9 cellular contexts compared by ENCODE assay signal in the genomic region with DNA sequence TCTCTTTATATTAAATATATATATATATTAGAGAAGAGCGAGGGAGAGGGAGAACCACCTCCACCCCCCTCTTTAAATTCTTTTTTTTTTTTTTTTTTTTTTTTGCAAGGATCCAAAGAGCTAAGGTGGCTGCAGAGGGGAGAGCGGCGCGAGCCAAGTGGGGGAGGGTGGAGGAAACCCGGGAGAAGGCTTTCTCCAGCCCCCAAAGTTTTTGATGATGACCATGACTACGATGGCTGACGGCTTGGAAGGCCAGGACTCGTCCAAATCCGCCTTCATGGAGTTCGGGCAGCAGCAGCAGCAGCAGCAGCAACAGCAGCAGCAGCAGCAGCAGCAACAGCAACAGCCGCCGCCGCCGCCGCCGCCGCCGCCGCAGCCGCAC. TPM values are rescaled to one million over a fixed set of nuclear protein-coding genes. Genes with fewer than 3 reads are reported as not detected.
DNase-seq lines count a peak whose midpoint lies in the region; ATAC-seq, FAIRE-seq and TF ChIP-seq lines count a peak whose summit lies in the region.
"Had no signal": no experiment of that assay in that cellular context is flagged by ENCODE, and none has a peak within 500 bp of the region (broad histone marks: within the 10 kb centered on the region; RNA-seq: fewer than 3 reads in every experiment).

No MANE protein-coding gene starts in this region.

- H3K36me3 ChIP-seq in neuronal stem cell (replicated peaks in 1 of 2; ENCODE audit: control insufficient read depth in 2 of 2, insufficient read depth in 2 of 2, low read length in 2 of 2) = no peaks in the 10 kb centered on the region

- H4K91ac ChIP-seq in neuronal stem cell (ENCODE audit: low read depth, low read length, poor library complexity) = no peak overlapping the region

- ATAC-seq in HG03439 (IDR thresholded peaks at IDR 0.05; ENCODE audit: unreplicated experiment) = peak; percentile 13

- H3K23ac ChIP-seq in neuronal stem cell (ENCODE audit: low read depth, low read length, poor library complexity) = no peak overlapping the region

- H2BK5ac ChIP-seq in neuronal stem cell (ENCODE audit: low read length) = no peak overlapping the region

- H3K4me3 ChIP-seq in dorsolateral prefrontal cortex (peak overlapping the region in 57 of 59 donors; percentile 15 to 65 (median 44)), neuronal stem cell (ENCODE audit: low read length in 2 of 2) (peak overlapping the region; percentile 44 to 70)

- H2AFZ ChIP-seq in neuronal stem cell (ENCODE audit: low read length) = peak overlapping the region; percentile 93

- no peak for TF ChIP-seq CTCF in dorsolateral prefrontal cortex (IDR thresholded peaks at IDR 0.05 in 54 of 56, conservative IDR thresholded peaks at IDR 0.05 in 2 of 56; ENCODE audit: low read depth in 1 of 56, partially characterized antibody in 56 of 56)
- no peak for TF ChIP-seq CTCF in GM13976 (IDR thresholded peaks at IDR 0.05; ENCODE audit: borderline replicate concordance, control extremely low read depth, extremely low read depth, insufficient read depth, missing control alignments)

- DNase-seq in COLO668 (lab: John Stamatoyannopoulos, UW; ENCODE audit: unreplicated experiment) (peak; percentile 57), dorsolateral prefrontal cortex (no peak), neuronal stem cell (ENCODE audit: low spot score) (no peak), NCI-H1694 (lab: John Stamatoyannopoulos, UW) (no peak), UCSD-AML1 (lab: John Stamatoyannopoulos, UW; ENCODE audit: unreplicated experiment) (no peak), GM13976 (ENCODE audit: low spot score) (no peak), urothelium cell line (ENCODE audit: low spot score) (no peak)

- no peaks in the 10 kb centered on the region for H3K79me1 ChIP-seq in neuronal stem cell (ENCODE audit: low read depth, low read length)

- no peak overlapping the region for H3K14ac ChIP-seq in neuronal stem cell (ENCODE audit: low read length)

- intact Hi-C loops in dorsolateral prefrontal cortex (cut with DNase I) = no loop called here

- H3K4me1 ChIP-seq in neuronal stem cell (ENCODE audit: control insufficient read depth in 2 of 2, insufficient read depth in 1 of 2, low read depth in 1 of 2, low read length in 2 of 2) = peaks cover 0 to 8% of the 10 kb centered on the region in 2 donors

- H3K4ac ChIP-seq in neuronal stem cell (ENCODE audit: low read length) = no peak overlapping the region

- H2BK120ac ChIP-seq in neuronal stem cell (ENCODE audit: low read depth, low read length) = no peak overlapping the region

- no peak overlapping the region for H2BK15ac ChIP-seq in neuronal stem cell (ENCODE audit: low read length)

- FAIRE-seq in urothelium cell line (lab: Jason Lieb, UNC) = no peak

- H2AK5ac ChIP-seq in neuronal stem cell (ENCODE audit: low read depth, low read length) = no peak overlapping the region

- H3K9me3 ChIP-seq in neuronal stem cell (replicated peaks in 1 of 2; ENCODE audit: control insufficient read depth in 2 of 2, insufficient read depth in 1 of 2, low read depth in 1 of 2, low read length in 2 of 2) = peaks cover 0 to 3% of the 10 kb centered on the region in 2 donors

- no CpG with 5 or more reads among the region's 20 CpGs for WGBS in neuronal stem cell (ENCODE audit: extremely low coverage in 2 of 2, insufficient read length in 2 of 2, insufficient replicate concordance in 1 of 2), 2 donors

- H3K27me3 ChIP-seq in dorsolateral prefrontal cortex (peaks cover 28 to 100% (median 98%) of the 10 kb centered on the region in 45 donors), neuronal stem cell (ENCODE audit: control insufficient read depth in 3 of 3, insufficient read depth in 3 of 3, low read depth in 1 of 3, low read length in 3 of 3) (peaks cover 41 to 92% (median 84%) of the 10 kb centered on the region in 3 experiments)

- in situ Hi-C loops in GM13976 (cut with MboI; ENCODE audit: low sequenced_read_pairs, unreplicated experiment) = no loop called here

- H3K18ac ChIP-seq in neuronal stem cell (ENCODE audit: low read length) = peak overlapping the region; percentile 44

- no peak overlapping the region for H4K8ac ChIP-seq in neuronal stem cell (ENCODE audit: low read depth, low read length)

- peak overlapping the region in 6 of 59 donors; percentile 4 to 69 (median 36) for H3K27ac ChIP-seq in dorsolateral prefrontal cortex
- H3K27ac ChIP-seq in neuronal stem cell (replicated peaks; ENCODE audit: low read length) = no peak overlapping the region

- H2BK12ac ChIP-seq in neuronal stem cell (ENCODE audit: low read length) = no peak overlapping the region

- H3K9ac ChIP-seq in neuronal stem cell (ENCODE audit: low read depth, low read length, poor library complexity) = peak overlapping the region; percentile 82

- peak overlapping the region; percentile 89 for H3K4me2 ChIP-seq in neuronal stem cell (ENCODE audit: insufficient read depth, low read length, poor library complexity, severe bottlenecking)

RNA-seq across cellular contexts. Expression of gene DLX6, which starts 0.4 kb away (rescaled TPM):
- total RNA-seq in dorsolateral prefrontal cortex = 1 to 10 TPM in 112 of 120 experiments, under 1 TPM in 8; 0.46 to 6.1 (median 2.2) TPM
- 0.52 TPM for polyA plus RNA-seq in neuronal stem cell (2013, experiment 1 of 2)
- polyA plus RNA-seq in neuronal stem cell (2013, experiment 2 of 2) = 0.66 TPM
- total RNA-seq: mesenteric fat pad had no signal

RNA-seq across cellular contexts. Expression of gene DLX5, which starts 18.9 kb away (rescaled TPM):
- 1 to 10 TPM in 116 of 120 experiments, under 1 TPM in 4; 0.39 to 7.1 (median 2.6) TPM for total RNA-seq in dorsolateral prefrontal cortex
- 5.1 TPM for polyA plus RNA-seq in neuronal stem cell (2013, experiment 1 of 2)
- polyA plus RNA-seq in neuronal stem cell (2013, experiment 2 of 2) = 4.3 TPM
